Comparison of ENCODE assay signal across 9 cellular contexts in the genomic region with DNA sequence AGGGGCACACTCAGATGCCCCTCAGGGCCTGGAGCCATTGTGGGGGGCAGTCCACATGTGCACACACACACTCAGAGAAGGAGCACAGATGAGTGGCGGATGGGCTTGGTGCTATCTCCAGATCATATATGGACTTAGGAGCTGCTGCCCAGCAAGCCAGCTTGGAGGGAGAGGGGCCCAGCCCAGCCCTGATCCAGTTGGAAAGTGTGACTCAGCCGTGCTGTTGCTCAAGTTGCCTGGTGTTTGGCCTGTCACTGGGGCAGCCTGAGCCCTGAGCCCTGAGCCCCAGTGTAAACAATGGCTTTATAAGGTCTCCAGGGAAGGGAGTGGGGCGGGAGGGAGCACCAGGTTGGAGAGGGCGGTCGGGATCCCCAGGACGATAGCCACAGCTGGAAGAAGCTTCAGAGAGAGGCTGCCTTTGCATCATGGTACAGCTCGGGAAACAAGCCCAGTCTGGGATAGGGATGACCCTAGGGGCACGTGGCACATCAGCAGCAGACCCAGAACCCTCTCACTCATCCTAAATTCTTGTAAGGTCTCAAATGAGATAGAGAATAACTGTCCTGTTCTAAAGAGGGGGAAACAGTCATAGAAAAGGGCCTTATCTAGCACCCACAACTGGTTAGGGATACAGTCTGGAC. TPM values are rescaled to one million over a fixed set of nuclear protein-coding genes. Genes with fewer than 3 reads are reported as not detected.
DNase-seq lines count a peak whose midpoint lies in the region; ATAC-seq, FAIRE-seq and TF ChIP-seq lines count a peak whose summit lies in the region.
"Had no signal": no experiment of that assay in that cellular context is flagged by ENCODE, and none has a peak within 500 bp of the region (broad histone marks: within the 10 kb centered on the region; RNA-seq: fewer than 3 reads in every experiment).

No MANE protein-coding gene starts in this region.

- ATAC-seq in HG03025 (IDR thresholded peaks at IDR 0.05; ENCODE audit: low FRiP score, unreplicated experiment), result no peak

- no peaks in the 10 kb centered on the region for H3K4me1 Mint-ChIP-seq in endodermal cell

- H3K9me3 Mint-ChIP-seq in endodermal cell, result no peaks in the 10 kb centered on the region

- no peak overlapping the region for H3K27ac Mint-ChIP-seq in endodermal cell

- no peak overlapping the region for H3K4me3 Mint-ChIP-seq in endodermal cell

- FAIRE-seq in frontal cortex (lab: Jason Lieb, UNC), result no peak

- no peak overlapping the region for H2AFZ ChIP-seq in ACC112 (ENCODE audit: low read length, unreplicated experiment)

- H3K9ac ChIP-seq in endodermal cell (ENCODE audit: extremely low read depth, low read length, poor library complexity, severe bottlenecking), result no peak overlapping the region

- H3K27me3 Mint-ChIP-seq in endodermal cell (ENCODE audit: insufficient read depth), result peaks cover 35% of the 10 kb centered on the region

- DNase-seq in MV-4-11 (lab: John Stamatoyannopoulos, UW) (peak; percentile 43), myocyte (ENCODE audit: low read depth) (peak; percentile 95), frontal cortex (ENCODE audit: low spot score in 2 of 2) (no peak), SHP77 treated with DMSO at 0.1 percent for 48 hours (lab: John Stamatoyannopoulos, UW) (no peak), endodermal cell (no peak)
- DNase-seq: NCI-H187 had no signal

- peak overlapping the region; percentile 91 for H3K27ac ChIP-seq in ACC112 (ENCODE audit: low read depth, low read length)
- H3K27ac ChIP-seq in esophagus (ENCODE audit: low read depth in 2 of 2, low read length in 1 of 2), result peak overlapping the region; percentile 85
- no peak overlapping the region for H3K27ac ChIP-seq in endodermal cell (ENCODE audit: low read depth, low read length)

- no peaks in the 10 kb centered on the region for H3K27me3 ChIP-seq in ACC112 (ENCODE audit: insufficient read depth, low read length)
- no peaks in the 10 kb centered on the region for H3K27me3 ChIP-seq in esophagus (ENCODE audit: control insufficient read depth in 1 of 2, insufficient read depth in 2 of 2, low read length in 2 of 2)
- peaks cover 23% of the 10 kb centered on the region for H3K27me3 ChIP-seq in endodermal cell (ENCODE audit: control insufficient read depth, insufficient read depth, low read length, poor library complexity, severe bottlenecking)

- H3K36me3 Mint-ChIP-seq in endodermal cell (ENCODE audit: low read depth), result no peaks in the 10 kb centered on the region

- H3K4me1 ChIP-seq in ACC112 (ENCODE audit: control insufficient read depth, insufficient read depth, low read length, unreplicated experiment), result peaks cover 28% of the 10 kb centered on the region
- H3K4me1 ChIP-seq in esophagus (ENCODE audit: control insufficient read depth in 2 of 2, insufficient read depth in 2 of 2, low read length in 1 of 2), result peaks cover 3 to 8% of the 10 kb centered on the region in 2 donors
- H3K4me1 ChIP-seq in endodermal cell (ENCODE audit: control insufficient read depth, insufficient read depth, low read length), result no peaks in the 10 kb centered on the region

- WGBS in esophagus, 2 donors, result 58 to 62% methylated on average over 8 of the region's 8 CpGs
- 85 to 93% methylated on average over 4 to 8 of the region's 8 CpGs for WGBS in endodermal cell (ENCODE audit: insufficient coverage in 1 of 2, insufficient read length in 1 of 2), 2 experiments

- peaks cover 10% of the 10 kb centered on the region for H3K79me2 ChIP-seq in ACC112 (ENCODE audit: control insufficient read depth, insufficient read depth, low read length, unreplicated experiment)

- H3K36me3 ChIP-seq in ACC112 (ENCODE audit: insufficient read depth, low read length), result 0 out of 2 replicates have a peak, but pooled peaks cover 3% of the 10 kb centered on the region
- H3K36me3 ChIP-seq in esophagus (ENCODE audit: control insufficient read depth in 2 of 2, insufficient read depth in 2 of 2, low read length in 1 of 2), result peaks cover 0 to 17% of the 10 kb centered on the region in 2 donors
- H3K36me3 ChIP-seq in endodermal cell (ENCODE audit: control insufficient read depth, insufficient read depth, low read length), result peaks cover 15% of the 10 kb centered on the region

- no peaks in the 10 kb centered on the region for H3K9me3 ChIP-seq in esophagus (ENCODE audit: control insufficient read depth in 2 of 2, insufficient read depth in 1 of 2, low read depth in 1 of 2, low read length in 1 of 2)
- no peaks in the 10 kb centered on the region for H3K9me3 ChIP-seq in endodermal cell (ENCODE audit: control insufficient read depth, low read length)

- H3K4me3 ChIP-seq in ACC112 (ENCODE audit: low read depth, low read length), result no peak overlapping the region
- H3K4me3 ChIP-seq in esophagus (ENCODE audit: low read depth in 1 of 2, low read length in 2 of 2), result no peak overlapping the region
- no peak overlapping the region for H3K4me3 ChIP-seq in endodermal cell (ENCODE audit: low read length)

- TF ChIP-seq CTCF in endodermal cell (conservative IDR thresholded peaks at IDR 0.05), result no peak

RNA-seq across cellular contexts. Expression of a gene that starts 4.8 kb away (rescaled TPM):
- 100 to 1,000 TPM in 1 of 2 donors, 10 to 100 TPM in 1; 41.1 to 127 TPM for polyA plus RNA-seq in esophagus
- total RNA-seq in myocyte (223 and 238 TPM in 2 replicates), frontal cortex (11.8 TPM), endodermal cell (10 to 100 TPM in 1 of 2 donors, 1 to 10 TPM in 1; 8.0 to 10.4 TPM)
- polyA plus RNA-seq in myocyte (2012), result 257 TPM
- polyA plus RNA-seq in endodermal cell (2013, experiment 1 of 2), result 27.7 TPM
- 20.3 TPM for polyA plus RNA-seq in endodermal cell (2013, experiment 2 of 2)

RNA-seq across cellular contexts. Expression of a gene that starts 20.2 kb away (rescaled TPM):
- 1 to 10 TPM; 1.6 to 3.3 TPM for polyA plus RNA-seq in esophagus
- 0.40 and 0.57 TPM in 2 replicates for total RNA-seq in myocyte
- polyA plus RNA-seq in myocyte (2012), result 0.61 TPM
- 2.0 TPM for total RNA-seq in frontal cortex
- 1 to 10 TPM; 3.5 to 5.4 TPM for total RNA-seq in endodermal cell
- 2.8 TPM for polyA plus RNA-seq in endodermal cell (2013, experiment 1 of 2)
- polyA plus RNA-seq in endodermal cell (2013, experiment 2 of 2), result 2.0 TPM

RNA-seq across cellular contexts. Expression of a gene that starts 21.4 kb away (rescaled TPM):
- 100 to 1,000 TPM; 100 to 103 TPM for polyA plus RNA-seq in esophagus
- total RNA-seq in myocyte (210 and 293 TPM in 2 replicates), frontal cortex (9.0 TPM), endodermal cell (10 to 100 TPM; 23.6 to 35.8 TPM)
- 66.0 TPM for polyA plus RNA-seq in myocyte (2012)
- 31.8 TPM for polyA plus RNA-seq in endodermal cell (2013, experiment 1 of 2)
- polyA plus RNA-seq in endodermal cell (2013, experiment 2 of 2), result 25.8 TPM

RNA-seq across cellular contexts. Expression of a gene that starts 37.7 kb away (rescaled TPM):
- 10 to 100 TPM in 1 of 2 donors, 1 to 10 TPM in 1; 5.3 to 13.1 TPM for polyA plus RNA-seq in esophagus
- total RNA-seq in myocyte (0.21 and 1.7 TPM in 2 replicates), frontal cortex (under 0.01 TPM), endodermal cell (1 to 10 TPM; 4.1 to 4.6 TPM)
- 0.35 TPM for polyA plus RNA-seq in myocyte (2012)
- polyA plus RNA-seq in endodermal cell (2013, experiment 1 of 2), result 13.1 TPM
- 15.3 TPM for polyA plus RNA-seq in endodermal cell (2013, experiment 2 of 2)

RNA-seq across cellular contexts. Expression of a gene that starts 57.4 kb away (rescaled TPM):
- 10 to 100 TPM; 14.4 to 22.4 TPM for polyA plus RNA-seq in esophagus
- total RNA-seq in myocyte (26.6 and 30.3 TPM in 2 replicates), frontal cortex (27.7 TPM), endodermal cell (10 to 100 TPM; 18.9 to 21.7 TPM)
- 44.1 TPM for polyA plus RNA-seq in myocyte (2012)
- polyA plus RNA-seq in endodermal cell (2013, experiment 1 of 2), result 30.3 TPM
- polyA plus RNA-seq in endodermal cell (2013, experiment 2 of 2), result 28.4 TPM

Comparison
In these comparisons a context has a peak if more than half of its experiments do, and no peak if none do; other contexts are left out.
1. DNase-seq: peak in MV-4-11 (single experiment) and myocyte (single experiment); none in frontal cortex (0 of 2), SHP77 treated with DMSO at 0.1 percent for 48 hours (single experiment) and endodermal cell (single experiment).
2. RNA of a gene that starts 4.8 kb away (total RNA-seq): 223 to 238 TPM in myocyte; 11.8 TPM in frontal cortex (single experiment) and 8.0 to 10.4 TPM in endodermal cell; every median in the first group is over 10 times any median in the second.